14 cellular contexts compared by ENCODE assay signal in the genomic region with DNA sequence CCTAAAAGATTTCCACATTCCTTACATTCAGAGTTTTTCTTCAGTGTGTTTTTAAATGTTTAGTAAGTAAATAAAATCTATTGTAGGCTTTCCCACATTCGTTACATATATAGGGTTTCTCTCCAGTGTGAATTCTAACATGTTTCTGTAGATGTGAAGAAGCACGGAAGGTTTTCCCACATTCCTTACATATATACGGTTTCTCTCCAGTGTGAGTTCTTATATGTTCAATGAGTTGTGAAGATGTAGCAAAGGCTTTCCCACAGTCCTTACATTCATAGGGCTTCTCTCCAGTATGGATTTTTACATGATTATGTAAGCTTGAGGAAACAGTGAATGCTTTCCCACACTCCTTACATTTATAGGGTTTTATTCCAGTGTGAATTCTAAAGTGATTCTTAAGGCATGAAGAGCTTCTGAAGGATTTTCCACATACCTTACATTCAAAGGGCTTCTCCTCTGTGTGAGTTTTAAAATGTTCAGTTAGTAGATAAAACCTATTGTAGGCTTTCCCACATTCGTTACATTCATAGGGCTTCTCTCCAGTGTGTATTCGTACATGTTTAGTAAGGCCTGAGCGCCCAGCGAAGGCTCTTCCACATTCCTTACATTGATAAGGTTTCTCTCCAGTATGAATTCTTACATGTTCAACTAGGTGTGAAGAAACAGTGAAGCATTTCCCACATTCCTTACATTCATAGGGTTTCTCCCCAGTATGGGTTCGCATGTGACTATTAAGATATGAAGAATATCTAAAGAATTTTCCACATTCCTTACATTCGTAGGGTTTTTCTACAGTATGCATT. TPM values are rescaled to one million over a fixed set of nuclear protein-coding genes. Genes with fewer than 3 reads are reported as not detected.
DNase-seq lines count a peak whose midpoint lies in the region; ATAC-seq, FAIRE-seq and TF ChIP-seq lines count a peak whose summit lies in the region.
"Had no signal": no experiment of that assay in that cellular context is flagged by ENCODE, and none has a peak within 500 bp of the region (broad histone marks: within the 10 kb centered on the region; RNA-seq: fewer than 3 reads in every experiment).

No MANE protein-coding gene starts in this region.

- H3K79me2 ChIP-seq in HepG2 (ENCODE audit: insufficient read depth, low read length): peaks cover 53% of the 10 kb centered on the region
- peaks cover 57% of the 10 kb centered on the region for H3K79me2 ChIP-seq in PC-3 (ENCODE audit: low read length)
- peaks cover 68% of the 10 kb centered on the region for H3K79me2 ChIP-seq in hepatocyte

- BruUV-seq in HepG2 (replicated peaks; lab: Mats Ljungman, UMichigan) (TSS peak; percentile 27), PC-3 (replicated peaks; lab: Mats Ljungman, UMichigan) (TSS peak; percentile 11)

- H3K4me1 ChIP-seq in HepG2 (ENCODE audit: insufficient read depth, low read length): peaks cover 13% of the 10 kb centered on the region
- H3K4me1 ChIP-seq in right lobe of liver: no peaks in the 10 kb centered on the region
- H3K4me1 ChIP-seq in PC-3 (ENCODE audit: insufficient read depth, low read length): no peaks in the 10 kb centered on the region
- no peaks in the 10 kb centered on the region for H3K4me1 ChIP-seq in hepatocyte (ENCODE audit: insufficient read depth)
- H3K4me1 ChIP-seq: SJSA1 had no signal

- H3K27ac ChIP-seq in HepG2 (ENCODE audit: extremely low read length, insufficient read depth, low read length): no peak overlapping the region
- no peak overlapping the region for H3K27ac ChIP-seq in right lobe of liver
- no peak overlapping the region for H3K27ac ChIP-seq in PC-3 (ENCODE audit: low read length)
- no peak overlapping the region for H3K27ac ChIP-seq in hepatocyte
- H3K27ac ChIP-seq: SJSA1 had no signal

- intact Hi-C loops in HepG2 (cut with micrococcal nuclease; ENCODE audit: unreplicated experiment) (no loop called here), right lobe of liver (cut with DNase I) (no loop called here), PC-3 (cut with micrococcal nuclease) (no loop called here), posterior cingulate gyrus (cut with DNase I) (no loop called here)

- H3K9ac ChIP-seq in HepG2 (ENCODE audit: insufficient read depth, low read depth, low read length) (no peak overlapping the region), PC-3 (ENCODE audit: low read length) (no peak overlapping the region)

- H4K20me1 ChIP-seq in HepG2 (ENCODE audit: insufficient read depth, low read length) (peaks cover 34% of the 10 kb centered on the region), PC-3 (ENCODE audit: low read length) (no peaks in the 10 kb centered on the region), hepatocyte (ENCODE audit: insufficient read depth, poor library complexity, severe bottlenecking) (no peaks in the 10 kb centered on the region)

- POLR2A ChIA-PET in HepG2 (lab: Yijun Ruan, JAX) (interaction anchor here (0.6 kb wide), 1 partner anchor 109 kb away, joined by 3 read pairs; a partner anchor contains a TSS), PC-3 (lab: Charles Lee; ENCODE audit: unreplicated experiment) (no interaction called here)

- ATAC-seq in HepG2 (no peak), right lobe of liver (no peak), PC-3 (no peak)
- ATAC-seq: natural killer cell had no signal

- H2AFZ ChIP-seq in HepG2 (ENCODE audit: low read length): no peak overlapping the region
- no peak overlapping the region for H2AFZ ChIP-seq in PC-3 (ENCODE audit: low read length)
- no peak overlapping the region for H2AFZ ChIP-seq in hepatocyte

- no peaks in the 10 kb centered on the region for H3F3A ChIP-seq in PC-3 (ENCODE audit: low read length, unreplicated experiment)

- H3K27me3 ChIP-seq in HepG2 (ENCODE audit: control insufficient read depth in 1 of 2, insufficient read depth in 2 of 2, low read length in 2 of 2): no peaks in the 10 kb centered on the region
- H3K27me3 ChIP-seq in right lobe of liver: no peaks in the 10 kb centered on the region
- H3K27me3 ChIP-seq in PC-3 (ENCODE audit: low read length): no peaks in the 10 kb centered on the region; the same call in 1 of the 2 replicates
- no peaks in the 10 kb centered on the region for H3K27me3 ChIP-seq in hepatocyte
- H3K27me3 ChIP-seq: SJSA1 had no signal

- in situ Hi-C loops in HepG2 (cut with HindIII; ENCODE audit: extremely low pct_ligation_motif_present, low pct_unique_long_range_greater_than_20kb): no loop called here

- H3K9me2 ChIP-seq in PC-3 (replicated peaks; ENCODE audit: low read length): no peaks in the 10 kb centered on the region
- H3K9me2 ChIP-seq in hepatocyte (replicated peaks; ENCODE audit: insufficient read depth): no peaks in the 10 kb centered on the region

- no peak for TF ChIP-seq CTCF in HepG2 (CRISPR knock-in tag; IDR thresholded peaks at IDR 0.05)
- TF ChIP-seq CTCF in right lobe of liver (IDR thresholded peaks at IDR 0.05): no peak
- TF ChIP-seq CTCF in PC-3 (conservative IDR thresholded peaks at IDR 0.05; ENCODE audit: low read depth, low read length): no peak
- TF ChIP-seq CTCF in epithelial cell of esophagus (IDR thresholded peaks at IDR 0.05; ENCODE audit: insufficient read depth, low read depth, low read length, missing control alignments): no peak
- no peak for TF ChIP-seq CTCF in hepatocyte (IDR thresholded peaks at IDR 0.05; ENCODE audit: poor library complexity)

- DNase-seq in HepG2 (ENCODE audit: low spot score) (no peak), right lobe of liver (no peak), PC-3 (peak; percentile 16), epithelial cell of esophagus (ENCODE audit: low read depth) (peak; percentile 29), T1000 (lab: John Stamatoyannopoulos, UW) (no peak), posterior cingulate gyrus (no peak), hepatocyte (ENCODE audit: low spot score) (no peak), Kasumi-1 (lab: John Stamatoyannopoulos, UW) (no peak)
- DNase-seq: activated CD4-positive, alpha-beta T cell treated with anti-CD3 and anti-CD28 coated beads, Interleukin-2, amount 50 U/mL, for 4 hours; effector CD4-positive, alpha-beta T cell; natural killer cell; NCI-H1694; stimulated activated naive CD4-positive, alpha-beta T cell had no signal

- peaks cover 3% of the 10 kb centered on the region; the same call in 1 of the 2 replicates for H3K9me3 ChIP-seq in HepG2 (ENCODE audit: low read length)
- H3K9me3 ChIP-seq in right lobe of liver: peaks cover 13 to 65% (median 49%) of the 10 kb centered on the region in 4 donors
- H3K9me3 ChIP-seq in PC-3 (ENCODE audit: low read length): peaks cover 87% of the 10 kb centered on the region
- H3K9me3 ChIP-seq in hepatocyte (ENCODE audit: low read depth): peaks cover 94% of the 10 kb centered on the region

- TF ChIP-seq POLR2A in HepG2 (IDR thresholded peaks at IDR 0.05; ENCODE audit: insufficient read depth in 1 of 2, low read depth in 2 of 2, low read length in 2 of 2) (no peak), right lobe of liver (IDR thresholded peaks at IDR 0.05) (no peak)

- TF ChIP-seq EP300 in HepG2 (IDR thresholded peaks at IDR 0.05; ENCODE audit: low read depth in 2 of 2, low read length in 2 of 2) (no peak), HepG2 (CRISPR knock-in tag; IDR thresholded peaks at IDR 0.05; ENCODE audit: borderline replicate concordance) (no peak)

- no peak for TF ChIP-seq RAD21 in HepG2 (CRISPR knock-in tag; IDR thresholded peaks at IDR 0.05)

- H3K4me3 ChIP-seq in HepG2 (replicated peaks in 1 of 3; ENCODE audit: insufficient read depth in 1 of 3, low read depth in 2 of 3, low read length in 3 of 3) (no peak overlapping the region), right lobe of liver (no peak overlapping the region), PC-3 (ENCODE audit: low read length) (peak overlapping the region; percentile 46; the same call in 1 of the 2 replicates), epithelial cell of esophagus (ENCODE audit: low read length) (no peak overlapping the region), hepatocyte (no peak overlapping the region)
- H3K4me3 ChIP-seq: SJSA1 had no signal

- CTCF ChIA-PET in HepG2 (lab: Yijun Ruan, JAX; ENCODE audit: low intra/inter-chr PET ratio, low total read pairs): no interaction called here
- CTCF ChIA-PET in PC-3 (lab: Charles Lee): interaction anchor here (0.7 kb wide), 1 partner anchor 533 kb away, joined by 17 read pairs; no protein-coding TSS in a partner anchor

- H3K36me3 ChIP-seq in HepG2 (replicated peaks in 1 of 2; ENCODE audit: control insufficient read depth in 1 of 2, insufficient read depth in 2 of 2, low read length in 2 of 2) (peaks cover 18 to 52% of the 10 kb centered on the region in 2 experiments), right lobe of liver (peaks cover 0 to 68% (median 30%) of the 10 kb centered on the region in 4 donors), PC-3 (ENCODE audit: low read depth, low read length) (peaks cover 99% of the 10 kb centered on the region), hepatocyte (replicated peaks; ENCODE audit: insufficient read depth, low read depth) (peaks cover 51% of the 10 kb centered on the region)

- H3K4me2 ChIP-seq in HepG2 (ENCODE audit: low read depth, low read length) (no peak overlapping the region), PC-3 (ENCODE audit: low read length) (no peak overlapping the region), hepatocyte (no peak overlapping the region)

- 96% methylated on average over 9 of the region's 9 CpGs for WGBS in HepG2 (ENCODE audit: low lambda C conversion rate)
- 93% methylated on average over 9 of the region's 9 CpGs for WGBS in right lobe of liver (ENCODE audit: insufficient coverage, low coverage, low lambda C conversion rate, missing lambda C conversion rate)
- WGBS in hepatocyte (ENCODE audit: low lambda C conversion rate, missing lambda C conversion rate): 98% methylated on average over 9 of the region's 9 CpGs

- FAIRE-seq in HepG2 (lab: Jason Lieb, UNC): no peak

RNA-seq across cellular contexts. Expression of a gene that starts 18.2 kb away (rescaled TPM):
- 56.3 and 78.4 TPM in 2 replicates for total RNA-seq in HepG2 (2016; rRNA removed; fragmentation: Illumina TruSeq; extraction: Trizol)
- total RNA-seq in HepG2 (2016; cell fraction: cytosol; rRNA removed; fragmentation: Illumina TruSeq; extraction: Trizol; ENCODE audit: low read depth): 36.0 and 37.2 TPM in 2 replicates
- total RNA-seq in HepG2 (2016; cell fraction: insoluble cytoplasmic fraction; rRNA removed; fragmentation: Illumina TruSeq; extraction: Trizol): 52.9 and 76.9 TPM in 2 replicates
- total RNA-seq in HepG2 (2016; cell fraction: membrane; rRNA removed; fragmentation: Illumina TruSeq; extraction: Trizol): 33.2 and 40.8 TPM in 2 replicates
- total RNA-seq in HepG2 (2016; cell fraction: nucleus; rRNA removed; fragmentation: Illumina TruSeq; extraction: Trizol): 42.2 and 54.0 TPM in 2 replicates
- polyA plus RNA-seq in HepG2 (2011; rRNA removed): 7.8 and 9.3 TPM in 2 replicates
- polyA plus RNA-seq in HepG2 (2011; cell fraction: cytosol; rRNA removed): 2.3 and 4.6 TPM in 2 replicates
- polyA plus RNA-seq in HepG2 (2011; cell fraction: nucleus; rRNA removed): 7.6 and 13.1 TPM in 2 replicates
- 12.0 and 12.6 TPM in 2 replicates for polyA plus RNA-seq in HepG2 (2012)
- 1.3 and 1.9 TPM in 2 replicates for polyA plus RNA-seq in HepG2 (2016; cell fraction: cytosol; fragmentation: Illumina TruSeq; extraction: Trizol; ENCODE audit: low read depth)
- polyA plus RNA-seq in HepG2 (2016; cell fraction: insoluble cytoplasmic fraction; fragmentation: Illumina TruSeq; extraction: Trizol; ENCODE audit: low read depth): 11.0 and 11.4 TPM in 2 replicates
- 2.8 and 3.3 TPM in 2 replicates for polyA plus RNA-seq in HepG2 (2016; cell fraction: membrane; fragmentation: Illumina TruSeq; extraction: Trizol; ENCODE audit: low read depth)
- polyA plus RNA-seq in HepG2 (2016; cell fraction: nucleus; fragmentation: Illumina TruSeq; extraction: Trizol; ENCODE audit: insufficient read depth, low read depth): 38.0 and 38.9 TPM in 2 replicates
- 11.0 and 19.0 TPM in 2 replicates for polyA minus RNA-seq in HepG2 (2011; rRNA and poly(A)+ RNA removed; ENCODE audit: low replicate concordance)
- polyA minus RNA-seq in HepG2 (2011; cell fraction: cytosol; rRNA and poly(A)+ RNA removed): 22.7 and 28.7 TPM in 2 replicates
- 21.2 and 33.4 TPM in 2 replicates for polyA minus RNA-seq in HepG2 (2011; cell fraction: nucleus; rRNA and poly(A)+ RNA removed)
- 10 to 100 TPM; 11.5 to 15.2 (median 12.4) TPM for total RNA-seq in right lobe of liver
- total RNA-seq in PC-3 (2014; rRNA removed): 52.6 and 65.6 TPM in 2 replicates
- 44.9 and 48.0 TPM in 2 replicates for total RNA-seq in hepatocyte
- polyA plus RNA-seq in hepatocyte: 5.4 and 6.1 TPM in 2 replicates

RNA-seq across cellular contexts. Expression of a gene that starts 27.7 kb away (rescaled TPM):
- total RNA-seq in HepG2 (2016; rRNA removed; fragmentation: Illumina TruSeq; extraction: Trizol) (14.9 and 20.6 TPM in 2 replicates), right lobe of liver (1 to 10 TPM; 2.3 to 4.4 (median 2.5) TPM), PC-3 (2014; rRNA removed) (8.2 and 9.7 TPM in 2 replicates), hepatocyte (15.0 and 20.2 TPM in 2 replicates)
- 1.9 TPM in 2 replicates for total RNA-seq in HepG2 (2016; cell fraction: cytosol; rRNA removed; fragmentation: Illumina TruSeq; extraction: Trizol; ENCODE audit: low read depth)
- 13.9 and 20.1 TPM in 2 replicates for total RNA-seq in HepG2 (2016; cell fraction: insoluble cytoplasmic fraction; rRNA removed; fragmentation: Illumina TruSeq; extraction: Trizol)
- 6.3 and 6.5 TPM in 2 replicates for total RNA-seq in HepG2 (2016; cell fraction: membrane; rRNA removed; fragmentation: Illumina TruSeq; extraction: Trizol)
- total RNA-seq in HepG2 (2016; cell fraction: nucleus; rRNA removed; fragmentation: Illumina TruSeq; extraction: Trizol): 10.9 and 12.6 TPM in 2 replicates
- polyA plus RNA-seq in HepG2 (2011; rRNA removed) (3.8 and 4.0 TPM in 2 replicates), hepatocyte (10.4 and 14.0 TPM in 2 replicates)
- polyA plus RNA-seq in HepG2 (2011; cell fraction: cytosol; rRNA removed): 2.3 and 3.0 TPM in 2 replicates
- polyA plus RNA-seq in HepG2 (2011; cell fraction: nucleus; rRNA removed): 3.2 and 4.7 TPM in 2 replicates
- polyA plus RNA-seq in HepG2 (2012): 3.5 and 4.5 TPM in 2 replicates
- 0.40 and 0.57 TPM in 2 replicates for polyA plus RNA-seq in HepG2 (2016; cell fraction: cytosol; fragmentation: Illumina TruSeq; extraction: Trizol; ENCODE audit: low read depth)
- 6.6 and 7.9 TPM in 2 replicates for polyA plus RNA-seq in HepG2 (2016; cell fraction: insoluble cytoplasmic fraction; fragmentation: Illumina TruSeq; extraction: Trizol; ENCODE audit: low read depth)
- polyA plus RNA-seq in HepG2 (2016; cell fraction: membrane; fragmentation: Illumina TruSeq; extraction: Trizol; ENCODE audit: low read depth): 1.2 and 1.7 TPM in 2 replicates
- polyA plus RNA-seq in HepG2 (2016; cell fraction: nucleus; fragmentation: Illumina TruSeq; extraction: Trizol; ENCODE audit: insufficient read depth, low read depth): 8.5 and 9.6 TPM in 2 replicates
- polyA minus RNA-seq in HepG2 (2011; rRNA and poly(A)+ RNA removed; ENCODE audit: low replicate concordance): 7.1 and 7.9 TPM in 2 replicates
- 6.6 and 7.6 TPM in 2 replicates for polyA minus RNA-seq in HepG2 (2011; cell fraction: cytosol; rRNA and poly(A)+ RNA removed)
- 15.1 and 16.7 TPM in 2 replicates for polyA minus RNA-seq in HepG2 (2011; cell fraction: nucleus; rRNA and poly(A)+ RNA removed)

RNA-seq across cellular contexts. Expression of a gene that starts 54.9 kb away (rescaled TPM):
- total RNA-seq in HepG2 (2016; rRNA removed; fragmentation: Illumina TruSeq; extraction: Trizol) (35.1 and 54.3 TPM in 2 replicates), right lobe of liver (10 to 100 TPM; 11.4 to 19.4 (median 14.2) TPM), PC-3 (2014; rRNA removed) (20.1 and 23.3 TPM in 2 replicates), hepatocyte (40.3 and 52.8 TPM in 2 replicates)
- 15.7 and 17.1 TPM in 2 replicates for total RNA-seq in HepG2 (2016; cell fraction: cytosol; rRNA removed; fragmentation: Illumina TruSeq; extraction: Trizol; ENCODE audit: low read depth)
- 36.8 and 56.1 TPM in 2 replicates for total RNA-seq in HepG2 (2016; cell fraction: insoluble cytoplasmic fraction; rRNA removed; fragmentation: Illumina TruSeq; extraction: Trizol)
- total RNA-seq in HepG2 (2016; cell fraction: membrane; rRNA removed; fragmentation: Illumina TruSeq; extraction: Trizol): 31.5 and 34.6 TPM in 2 replicates
- total RNA-seq in HepG2 (2016; cell fraction: nucleus; rRNA removed; fragmentation: Illumina TruSeq; extraction: Trizol): 36.2 and 46.5 TPM in 2 replicates
- polyA plus RNA-seq in HepG2 (2011; rRNA removed) (19.8 and 23.1 TPM in 2 replicates), hepatocyte (21.1 and 21.6 TPM in 2 replicates)
- polyA plus RNA-seq in HepG2 (2011; cell fraction: cytosol; rRNA removed): 11.0 and 15.3 TPM in 2 replicates
- polyA plus RNA-seq in HepG2 (2011; cell fraction: nucleus; rRNA removed): 17.3 and 18.5 TPM in 2 replicates
- 16.3 and 20.9 TPM in 2 replicates for polyA plus RNA-seq in HepG2 (2012)
- 4.6 and 5.8 TPM in 2 replicates for polyA plus RNA-seq in HepG2 (2016; cell fraction: cytosol; fragmentation: Illumina TruSeq; extraction: Trizol; ENCODE audit: low read depth)
- 37.5 and 37.6 TPM in 2 replicates for polyA plus RNA-seq in HepG2 (2016; cell fraction: insoluble cytoplasmic fraction; fragmentation: Illumina TruSeq; extraction: Trizol; ENCODE audit: low read depth)
- 11.1 and 12.1 TPM in 2 replicates for polyA plus RNA-seq in HepG2 (2016; cell fraction: membrane; fragmentation: Illumina TruSeq; extraction: Trizol; ENCODE audit: low read depth)
- 51.5 and 51.9 TPM in 2 replicates for polyA plus RNA-seq in HepG2 (2016; cell fraction: nucleus; fragmentation: Illumina TruSeq; extraction: Trizol; ENCODE audit: insufficient read depth, low read depth)
- 43.4 and 63.9 TPM in 2 replicates for polyA minus RNA-seq in HepG2 (2011; rRNA and poly(A)+ RNA removed; ENCODE audit: low replicate concordance)
- 18.8 and 22.0 TPM in 2 replicates for polyA minus RNA-seq in HepG2 (2011; cell fraction: cytosol; rRNA and poly(A)+ RNA removed)
- polyA minus RNA-seq in HepG2 (2011; cell fraction: nucleus; rRNA and poly(A)+ RNA removed): 57.2 and 73.4 TPM in 2 replicates

Comparison
In these comparisons a context has a peak if more than half of its experiments do, and no peak if none do; other contexts are left out.
1. DNase-seq: peak in PC-3 (single experiment) and epithelial cell of esophagus (single experiment); none in HepG2 (single experiment), right lobe of liver (0 of 3), T1000 (single experiment), posterior cingulate gyrus (0 of 10), hepatocyte (single experiment) and Kasumi-1 (0 of 2).